In genomic region chr20:64285579-64286427, GRCh38 we compare ENCODE assay signal across 8 cellular contexts. TPM values are rescaled to one million over a fixed set of nuclear protein-coding genes. Genes with fewer than 3 reads are reported as not detected.
DNase-seq lines count a peak whose midpoint lies in the region; ATAC-seq and TF ChIP-seq lines count a peak whose summit lies in the region.
"Not testable (repeated sequence)": the region's sequence is repeated elsewhere in the genome, so short reads cannot be mapped to it uniquely, and the experiment has no call there.

No MANE protein-coding gene starts in this region.

- peak; percentile 80 for DNase-seq in GM10266 (ENCODE audit: extremely low spot score)
- peak; percentile 66 for DNase-seq in H7
- DNase-seq in SIG-M5 treated with dmso at 0.1 percent for 504 hours (lab: John Stamatoyannopoulos, UW; ENCODE audit: unreplicated experiment): peak; percentile 48
- peak in 1 of 2 donors; percentile 24 for DNase-seq in foreskin fibroblast
- DNase-seq in omental fat pad (ENCODE audit: low spot score): peak; percentile 54
- peak; percentile 98 for DNase-seq in testis

- TF ChIP-seq CTCF in GM10266 (IDR thresholded peaks at IDR 0.05; ENCODE audit: control insufficient read depth, insufficient read depth, low read depth, missing control alignments): peak; percentile 84
- peak; percentile 97 for TF ChIP-seq CTCF in LNCAP (IDR thresholded peaks at IDR 0.05)
- TF ChIP-seq CTCF in foreskin fibroblast (IDR thresholded peaks at IDR 0.05; ENCODE audit: low read depth, low read length): peak; percentile 58
- peak in 2 of 3 donors; percentile 64 to 74 for TF ChIP-seq CTCF in omental fat pad (IDR thresholded peaks at IDR 0.05)
- TF ChIP-seq CTCF in testis (IDR thresholded peaks at IDR 0.05): peak; percentile 92 to 100 (median 99)

- not testable (repeated sequence) for H3K9me3 ChIP-seq in testis

- H3K4me1 Mint-ChIP-seq in activated T-helper 17 cell treated with anti-CD3 and anti-CD28 coated beads, Interleukin-2, amount 50 U/mL, for 72 hours: not testable (repeated sequence)

- not testable (repeated sequence) for H3K4me3 Mint-ChIP-seq in activated T-helper 17 cell treated with anti-CD3 and anti-CD28 coated beads, Interleukin-2, amount 50 U/mL, for 72 hours

- not testable (repeated sequence) for H3K9me3 Mint-ChIP-seq in activated T-helper 17 cell treated with anti-CD3 and anti-CD28 coated beads, Interleukin-2, amount 50 U/mL, for 72 hours

- H3K36me3 Mint-ChIP-seq in activated T-helper 17 cell treated with anti-CD3 and anti-CD28 coated beads, Interleukin-2, amount 50 U/mL, for 72 hours (ENCODE audit: low read depth): not testable (repeated sequence)

- not testable (repeated sequence) for H3K36me3 ChIP-seq in H7 (replicated peaks; ENCODE audit: control insufficient read depth, insufficient read depth, low read length); testis (ENCODE audit: low read depth, missing control alignments)

- not testable (repeated sequence) for H3K27me3 Mint-ChIP-seq in activated T-helper 17 cell treated with anti-CD3 and anti-CD28 coated beads, Interleukin-2, amount 50 U/mL, for 72 hours

- TF ChIP-seq POLR2A in testis (IDR thresholded peaks at IDR 0.05): not testable (repeated sequence)

- peak; percentile 95 for ATAC-seq in activated T-helper 17 cell treated with anti-CD3 and anti-CD28 coated beads, Interleukin-2, amount 50 U/mL, for 72 hours (replicated peaks)
- peak; percentile 68 for ATAC-seq in omental fat pad (ENCODE audit: low FRiP score)

- H3K27ac Mint-ChIP-seq in activated T-helper 17 cell treated with anti-CD3 and anti-CD28 coated beads, Interleukin-2, amount 50 U/mL, for 72 hours: not testable (repeated sequence)

- intact Hi-C loops in testis (cut with DNase I; ENCODE audit: low total_unique reads): not testable (repeated sequence)

- H3K4me3 ChIP-seq in H7 (ENCODE audit: insufficient read depth, low read depth, low read length); foreskin fibroblast (ENCODE audit: low read depth in 1 of 2, low read length in 2 of 2): not testable (repeated sequence)
- peak overlapping the region in 1 of 2 donors; percentile 13 for H3K4me3 ChIP-seq in testis

- 69 to 73% methylated on average over 25 to 34 of the region's 44 CpGs for WGBS in testis, 2 donors

- H3K4me1 ChIP-seq in testis: not testable (repeated sequence)

- not testable (repeated sequence) for H3K27ac ChIP-seq in testis

- not testable (repeated sequence) for H3K27me3 ChIP-seq in H7 (ENCODE audit: control insufficient read depth, insufficient read depth, low read length); testis

RNA-seq across cellular contexts. Expression of gene PCMTD2, which starts 30.3 kb away (rescaled TPM):
- 38.0 and 57.6 TPM in 2 replicates for total RNA-seq in H7 (2014; rRNA removed; shearing (Covaris generic))
- total RNA-seq in activated T-helper 17 cell treated with anti-CD3 and anti-CD28 coated beads, Interleukin-2, amount 50 U/mL, for 72 hours: 10 to 100 TPM; 29.6 to 37.9 TPM
- 10 to 100 TPM; 31.7 to 97.9 (median 70.7) TPM for total RNA-seq in omental fat pad
- 100 to 1,000 TPM in 1 of 2 donors, 10 to 100 TPM in 1; 96.4 to 156 TPM for total RNA-seq in testis
- polyA plus RNA-seq in testis (ENCODE audit: insufficient read depth, low read depth, low replicate concordance): 57.6 TPM
